1 cellular context compared by ENCODE assay signal in genomic region chr9:371349-371748, GRCh38.
TF ChIP-seq lines count a peak whose summit lies in the region.

No MANE protein-coding gene starts in this region.

TF ChIP-seq in HEK293, 187 proteins besides CTCF, POLR2A, EP300 and RAD21 (continued from another document):
- TF ChIP-seq, protein P1, sequence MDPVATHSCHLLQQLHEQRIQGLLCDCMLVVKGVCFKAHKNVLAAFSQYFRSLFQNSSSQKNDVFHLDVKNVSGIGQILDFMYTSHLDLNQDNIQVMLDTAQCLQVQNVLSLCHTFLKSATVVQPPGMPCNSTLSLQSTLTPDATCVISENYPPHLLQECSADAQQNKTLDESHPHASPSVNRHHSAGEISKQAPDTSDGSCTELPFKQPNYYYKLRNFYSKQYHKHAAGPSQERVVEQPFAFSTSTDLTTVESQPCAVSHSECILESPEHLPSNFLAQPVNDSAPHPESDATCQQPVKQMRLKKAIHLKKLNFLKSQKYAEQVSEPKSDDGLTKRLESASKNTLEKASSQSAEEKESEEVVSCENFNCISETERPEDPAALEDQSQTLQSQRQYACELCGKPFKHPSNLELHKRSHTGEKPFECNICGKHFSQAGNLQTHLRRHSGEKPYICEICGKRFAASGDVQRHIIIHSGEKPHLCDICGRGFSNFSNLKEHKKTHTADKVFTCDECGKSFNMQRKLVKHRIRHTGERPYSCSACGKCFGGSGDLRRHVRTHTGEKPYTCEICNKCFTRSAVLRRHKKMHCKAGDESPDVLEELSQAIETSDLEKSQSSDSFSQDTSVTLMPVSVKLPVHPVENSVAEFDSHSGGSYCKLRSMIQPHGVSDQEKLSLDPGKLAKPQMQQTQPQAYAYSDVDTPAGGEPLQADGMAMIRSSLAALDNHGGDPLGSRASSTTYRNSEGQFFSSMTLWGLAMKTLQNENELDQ (tag by site-specific recombination; IDR thresholded peaks at IDR 0.05; ENCODE audit: low read depth) = no peak
- peak; percentile 44; the same call in 1 of the 2 replicates for TF ChIP-seq PRDM6 (tag by site-specific recombination; IDR thresholded peaks at IDR 0.05)
- no peak for TF ChIP-seq ZNF184 (tag by site-specific recombination; IDR thresholded peaks at IDR 0.05)
- TF ChIP-seq SCRT2 (tag by site-specific recombination; IDR thresholded peaks at IDR 0.05) = no peak
- TF ChIP-seq, protein P2, sequence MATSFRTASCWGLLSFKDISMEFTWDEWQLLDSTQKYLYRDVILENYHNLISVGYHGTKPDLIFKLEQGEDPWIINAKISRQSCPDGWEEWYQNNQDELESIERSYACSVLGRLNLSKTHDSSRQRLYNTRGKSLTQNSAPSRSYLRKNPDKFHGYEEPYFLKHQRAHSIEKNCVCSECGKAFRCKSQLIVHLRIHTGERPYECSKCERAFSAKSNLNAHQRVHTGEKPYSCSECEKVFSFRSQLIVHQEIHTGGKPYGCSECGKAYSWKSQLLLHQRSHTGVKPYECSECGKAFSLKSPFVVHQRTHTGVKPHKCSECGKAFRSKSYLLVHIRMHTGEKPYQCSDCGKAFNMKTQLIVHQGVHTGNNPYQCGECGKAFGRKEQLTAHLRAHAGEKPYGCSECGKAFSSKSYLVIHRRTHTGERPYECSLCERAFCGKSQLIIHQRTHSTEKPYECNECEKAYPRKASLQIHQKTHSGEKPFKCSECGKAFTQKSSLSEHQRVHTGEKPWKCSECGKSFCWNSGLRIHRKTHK (tag by site-specific recombination; IDR thresholded peaks at IDR 0.05) = no peak
- TF ChIP-seq ZNF510 (tag by site-specific recombination; IDR thresholded peaks at IDR 0.05; ENCODE audit: insufficient replicate concordance) = no peak
- no peak for TF ChIP-seq GLI2 (tag by site-specific recombination; IDR thresholded peaks at IDR 0.05; ENCODE audit: borderline replicate concordance, low read depth)
- no peak for TF ChIP-seq ZNF146 (tag by site-specific recombination; IDR thresholded peaks at IDR 0.05)
- TF ChIP-seq REST (tag by site-specific recombination; IDR thresholded peaks at IDR 0.05) = no peak
- no peak for TF ChIP-seq ZNF792 (tag by site-specific recombination; IDR thresholded peaks at IDR 0.05)
- TF ChIP-seq, protein P3, sequence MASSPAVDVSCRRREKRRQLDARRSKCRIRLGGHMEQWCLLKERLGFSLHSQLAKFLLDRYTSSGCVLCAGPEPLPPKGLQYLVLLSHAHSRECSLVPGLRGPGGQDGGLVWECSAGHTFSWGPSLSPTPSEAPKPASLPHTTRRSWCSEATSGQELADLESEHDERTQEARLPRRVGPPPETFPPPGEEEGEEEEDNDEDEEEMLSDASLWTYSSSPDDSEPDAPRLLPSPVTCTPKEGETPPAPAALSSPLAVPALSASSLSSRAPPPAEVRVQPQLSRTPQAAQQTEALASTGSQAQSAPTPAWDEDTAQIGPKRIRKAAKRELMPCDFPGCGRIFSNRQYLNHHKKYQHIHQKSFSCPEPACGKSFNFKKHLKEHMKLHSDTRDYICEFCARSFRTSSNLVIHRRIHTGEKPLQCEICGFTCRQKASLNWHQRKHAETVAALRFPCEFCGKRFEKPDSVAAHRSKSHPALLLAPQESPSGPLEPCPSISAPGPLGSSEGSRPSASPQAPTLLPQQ (tag by site-specific recombination; IDR thresholded peaks at IDR 0.05) = no peak
- TF ChIP-seq ZBTB10 (tag by site-specific recombination; IDR thresholded peaks at IDR 0.05) = no peak
- TF ChIP-seq ZNF664 (tag by site-specific recombination; IDR thresholded peaks at IDR 0.05) = no peak
- no peak for TF ChIP-seq KLF16 (tag by site-specific recombination; IDR thresholded peaks at IDR 0.05)
- 0 out of 2 replicates have a peak, but pooled peaks have one; percentile 37 for TF ChIP-seq FEZF1 (tag by site-specific recombination; IDR thresholded peaks at IDR 0.05)
